In genomic region chr7:129095258-129095657, GRCh38 we compare ENCODE assay signal across 9 cellular contexts. TPM values are rescaled to one million over a fixed set of nuclear protein-coding genes. Genes with fewer than 3 reads are reported as not detected.
DNase-seq lines count a peak whose midpoint lies in the region; ATAC-seq and TF ChIP-seq lines count a peak whose summit lies in the region.
"Had no signal": no experiment of that assay in that cellular context is flagged by ENCODE, and none has a peak within 500 bp of the region (broad histone marks: within the 10 kb centered on the region; RNA-seq: fewer than 3 reads in every experiment).

No MANE protein-coding gene starts in this region.

- H3K9me2 ChIP-seq in MM.1S (replicated peaks; ENCODE audit: insufficient read depth, low read length), result no peaks in the 10 kb centered on the region

- H3K27ac ChIP-seq in MM.1S (ENCODE audit: low read length), result peak overlapping the region; percentile 79

- H3K4me1 ChIP-seq in MM.1S (ENCODE audit: low read length), result peaks cover 33% of the 10 kb centered on the region

- POLR2A ChIA-PET in activated CD4-positive, alpha-beta T cell treated with anti-CD3 and anti-CD28 coated beads, Interleukin-2, amount 10 ng/mL, durations not matched to agents 7 days and 5 days (lab: Charles Lee), result no interaction called here

- H3K27me3 Mint-ChIP-seq in activated CD4-positive, alpha-beta T cell treated with anti-CD3 and anti-CD28 coated beads, Interleukin-2, amount 10 ng/mL, durations not matched to agents 7 days and 5 days, result no peaks in the 10 kb centered on the region
- no peaks in the 10 kb centered on the region for H3K27me3 Mint-ChIP-seq in natural killer cell treated with Interleukin-12 subunit alpha and Interleukin-12 subunit beta and Interleukin-15 and Interleukin-18, amount 100 ng/mL, for 72 hours

- H3K9ac ChIP-seq in MM.1S (ENCODE audit: low read length), result peak overlapping the region; percentile 15; the same call in 1 of the 2 replicates

- no peak for TF ChIP-seq CTCF in MM.1S (IDR thresholded peaks at IDR 0.05; ENCODE audit: low read length)

- no peaks in the 10 kb centered on the region for H3K9me3 ChIP-seq in MM.1S (replicated peaks; ENCODE audit: insufficient read depth, low read length)

- peaks cover 35% of the 10 kb centered on the region for H3F3A ChIP-seq in MM.1S (ENCODE audit: insufficient read depth, low read length)

- CTCF ChIA-PET in activated CD4-positive, alpha-beta T cell treated with anti-CD3 and anti-CD28 coated beads, Interleukin-2, amount 10 ng/mL, durations not matched to agents 7 days and 5 days (lab: Charles Lee), result interaction anchor here (0.6 to 1.2 kb wide), 3 partner anchors 68 to 340 kb away, joined by 3 read pairs; no protein-coding TSS in a partner anchor

- peak overlapping the region; percentile 44 for H3K4me2 ChIP-seq in MM.1S (ENCODE audit: low read depth, low read length)

- H3K4me3 Mint-ChIP-seq in activated CD4-positive, alpha-beta T cell treated with anti-CD3 and anti-CD28 coated beads, Interleukin-2, amount 10 ng/mL, durations not matched to agents 7 days and 5 days, result no peak overlapping the region
- H3K4me3 Mint-ChIP-seq in natural killer cell treated with Interleukin-12 subunit alpha and Interleukin-12 subunit beta and Interleukin-15 and Interleukin-18, amount 100 ng/mL, for 72 hours, result peak overlapping the region; percentile 39

- H3K9me3 Mint-ChIP-seq in activated CD4-positive, alpha-beta T cell treated with anti-CD3 and anti-CD28 coated beads, Interleukin-2, amount 10 ng/mL, durations not matched to agents 7 days and 5 days, result no peaks in the 10 kb centered on the region
- no peaks in the 10 kb centered on the region for H3K9me3 Mint-ChIP-seq in natural killer cell treated with Interleukin-12 subunit alpha and Interleukin-12 subunit beta and Interleukin-15 and Interleukin-18, amount 100 ng/mL, for 72 hours

- H3K27ac Mint-ChIP-seq in activated CD4-positive, alpha-beta T cell treated with anti-CD3 and anti-CD28 coated beads, Interleukin-2, amount 10 ng/mL, durations not matched to agents 7 days and 5 days, result peak overlapping the region; percentile 78
- peak overlapping the region in 1 of 2 donors; percentile 86 for H3K27ac Mint-ChIP-seq in natural killer cell treated with Interleukin-12 subunit alpha and Interleukin-12 subunit beta and Interleukin-15 and Interleukin-18, amount 100 ng/mL, for 72 hours

- ATAC-seq in GM21786 (IDR thresholded peaks at IDR 0.05; ENCODE audit: unreplicated experiment), result peak; percentile 83
- ATAC-seq in natural killer cell treated with Interleukin-12 subunit alpha and Interleukin-12 subunit beta and Interleukin-15 and Interleukin-18, amount 100 ng/mL, for 72 hours, result peak in 1 of 2 donors; percentile 31
- ATAC-seq in SK-N-SH treated with all-trans-retinoic acid at 6 μM for 48 hours, result no peak

- H3K36me3 Mint-ChIP-seq in activated CD4-positive, alpha-beta T cell treated with anti-CD3 and anti-CD28 coated beads, Interleukin-2, amount 10 ng/mL, durations not matched to agents 7 days and 5 days (ENCODE audit: low read depth), result no peaks in the 10 kb centered on the region
- H3K36me3 Mint-ChIP-seq in natural killer cell treated with Interleukin-12 subunit alpha and Interleukin-12 subunit beta and Interleukin-15 and Interleukin-18, amount 100 ng/mL, for 72 hours, result no peaks in the 10 kb centered on the region

- peak; percentile 64 for DNase-seq in activated CD4-positive, alpha-beta T cell treated with anti-CD3 and anti-CD28 coated beads, Interleukin-2, amount 10 ng/mL, durations not matched to agents 7 days and 5 days
- no peak for DNase-seq in activated CD4-positive, alpha-beta T cell treated with anti-CD3 and anti-CD28 coated beads for 48 hours
- DNase-seq in MM.1S (peak; percentile 98), DMS114 treated with DMSO at 0.1 percent for 48 hours (lab: John Stamatoyannopoulos, UW; ENCODE audit: unreplicated experiment) (no peak)
- DNase-seq in natural killer cell treated with Interleukin-12 subunit alpha and Interleukin-12 subunit beta and Interleukin-15 and Interleukin-18, amount 100 ng/mL, for 72 hours (ENCODE audit: low spot score), result no peak
- DNase-seq in stimulated activated CD4-positive, alpha-beta T cell treated with anti-CD3 and anti-CD28 coated beads, Interleukin-1b, Interleukin-23, amount 100 ng/mL, for 48 hours, result no peak
- DNase-seq: NCI-H345 had no signal

- H3K4me3 ChIP-seq in MM.1S (ENCODE audit: low read length), result peak overlapping the region; percentile 4; the same call in 1 of the 2 replicates

- H3K36me3 ChIP-seq in MM.1S (replicated peaks; ENCODE audit: insufficient read depth, low read length), result no peaks in the 10 kb centered on the region

- H3K27me3 ChIP-seq in MM.1S (replicated peaks; ENCODE audit: insufficient read depth, low read length), result no peaks in the 10 kb centered on the region

- no peaks in the 10 kb centered on the region for H4K20me1 ChIP-seq in MM.1S (ENCODE audit: insufficient read depth, low read length)

- no peaks in the 10 kb centered on the region for H3K79me2 ChIP-seq in MM.1S (ENCODE audit: low read length)

- H2AFZ ChIP-seq in MM.1S (ENCODE audit: low read length), result peak overlapping the region; percentile 26

- H3K4me1 Mint-ChIP-seq in activated CD4-positive, alpha-beta T cell treated with anti-CD3 and anti-CD28 coated beads, Interleukin-2, amount 10 ng/mL, durations not matched to agents 7 days and 5 days, result peaks cover 29% of the 10 kb centered on the region
- H3K4me1 Mint-ChIP-seq in natural killer cell treated with Interleukin-12 subunit alpha and Interleukin-12 subunit beta and Interleukin-15 and Interleukin-18, amount 100 ng/mL, for 72 hours (ENCODE audit: low read depth in 2 of 2), result peaks cover 13 to 26% of the 10 kb centered on the region in 2 donors

TF ChIP-seq in SK-N-SH treated with all-trans-retinoic acid at 6 μM for 48 hours, 23 proteins besides CTCF, POLR2A, EP300 and RAD21:
- TF ChIP-seq ZNF8 (CRISPR knock-in tag; IDR thresholded peaks at IDR 0.05) (no peak), ZFP3 (CRISPR knock-in tag; IDR thresholded peaks at IDR 0.05) (no peak), SNAI2 (CRISPR knock-in tag; IDR thresholded peaks at IDR 0.05) (no peak), BACH2 (CRISPR knock-in tag; IDR thresholded peaks at IDR 0.05; ENCODE audit: borderline replicate concordance) (no peak), CSDC2 (CRISPR knock-in tag; IDR thresholded peaks at IDR 0.05) (no peak), ARNTL (CRISPR knock-in tag; IDR thresholded peaks at IDR 0.05; ENCODE audit: borderline replicate concordance, low read depth) (no peak), ZNF70 (CRISPR knock-in tag; IDR thresholded peaks at IDR 0.05) (no peak)

RNA-seq across cellular contexts. Expression of gene TNPO3, which starts 40.3 kb away (rescaled TPM):
- total RNA-seq in activated CD4-positive, alpha-beta T cell treated with anti-CD3 and anti-CD28 coated beads, Interleukin-2, amount 10 ng/mL, durations not matched to agents 7 days and 5 days, result 10 to 100 TPM; 44.3 to 48.1 TPM
- 10 to 100 TPM; 70.8 to 71.2 TPM for total RNA-seq in natural killer cell treated with Interleukin-12 subunit alpha and Interleukin-12 subunit beta and Interleukin-15 and Interleukin-18, amount 100 ng/mL, for 72 hours

RNA-seq across cellular contexts. Expression of gene TSPAN33, which starts 49.2 kb away (rescaled TPM):
- 1 to 10 TPM; 2.8 to 3.0 TPM for total RNA-seq in activated CD4-positive, alpha-beta T cell treated with anti-CD3 and anti-CD28 coated beads, Interleukin-2, amount 10 ng/mL, durations not matched to agents 7 days and 5 days
- total RNA-seq in natural killer cell treated with Interleukin-12 subunit alpha and Interleukin-12 subunit beta and Interleukin-15 and Interleukin-18, amount 100 ng/mL, for 72 hours, result 10 to 100 TPM; 17.0 to 74.0 TPM

Comparison
In these comparisons a context has a peak if more than half of its experiments do, and no peak if none do; other contexts are left out.
1. DNase-seq: peak in activated CD4-positive, alpha-beta T cell treated with anti-CD3 and anti-CD28 coated beads, Interleukin-2, amount 10 ng/mL, durations not matched to agents 7 days and 5 days (single experiment) and MM.1S (single experiment); none in activated CD4-positive, alpha-beta T cell treated with anti-CD3 and anti-CD28 coated beads for 48 hours (single experiment), natural killer cell treated with Interleukin-12 subunit alpha and Interleukin-12 subunit beta and Interleukin-15 and Interleukin-18, amount 100 ng/mL, for 72 hours (single experiment), DMS114 treated with DMSO at 0.1 percent for 48 hours (single experiment) and stimulated activated CD4-positive, alpha-beta T cell treated with anti-CD3 and anti-CD28 coated beads, Interleukin-1b, Interleukin-23, amount 100 ng/mL, for 48 hours (single experiment).
2. RNA of gene TSPAN33, which starts 49.2 kb away (total RNA-seq): 17.0 to 74.0 TPM in natural killer cell treated with Interleukin-12 subunit alpha and Interleukin-12 subunit beta and Interleukin-15 and Interleukin-18, amount 100 ng/mL, for 72 hours; 2.8 to 3.0 TPM in activated CD4-positive, alpha-beta T cell treated with anti-CD3 and anti-CD28 coated beads, Interleukin-2, amount 10 ng/mL, durations not matched to agents 7 days and 5 days; every median in the first group is over 4 times any median in the second.